In the genomic region with DNA sequence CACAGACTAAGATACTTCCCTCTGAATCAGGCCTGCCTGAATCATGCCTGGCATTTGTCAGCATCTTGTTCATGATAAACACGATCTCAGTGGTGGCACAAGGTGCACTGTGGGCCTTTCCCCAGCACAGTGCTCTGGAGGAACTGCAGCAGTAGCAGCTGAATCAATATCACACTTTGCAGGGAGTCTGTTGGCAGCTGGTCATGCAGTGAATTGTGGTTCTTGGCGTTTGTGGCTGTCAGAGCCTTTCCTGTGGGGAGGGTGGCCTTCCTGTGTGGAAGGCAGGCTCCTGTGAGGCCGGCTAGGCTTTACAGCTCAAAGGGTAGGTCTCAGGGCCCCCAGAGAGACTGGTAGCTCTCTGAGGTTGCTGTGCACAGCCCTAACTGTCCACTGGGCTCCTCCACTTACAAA, we compare ENCODE assay signal across 11 cellular contexts. TPM values are rescaled to one million over a fixed set of nuclear protein-coding genes. Genes with fewer than 3 reads are reported as not detected.
A peak's percentile ranks its signal among the peaks of the same experiment; 100 is the strongest.
DNase-seq lines count a peak whose midpoint lies in the region; ATAC-seq and TF ChIP-seq lines count a peak whose summit lies in the region.
"Had no signal": no experiment of that assay in that cellular context is flagged by ENCODE, and none has a peak within 500 bp of the region (broad histone marks: within the 10 kb centered on the region; RNA-seq: fewer than 3 reads in every experiment).

No MANE protein-coding gene starts in this region.

- ATAC-seq in HG02623 (IDR thresholded peaks at IDR 0.05; ENCODE audit: unreplicated experiment) (no peak), GM19455 (IDR thresholded peaks at IDR 0.05; ENCODE audit: unreplicated experiment) (no peak)

- peaks cover 73% of the 10 kb centered on the region for H3K4me1 Mint-ChIP-seq in chondrocyte (ENCODE audit: low read depth)
- H3K4me1 Mint-ChIP-seq: IgD-negative memory B cell had no signal

- H3K9me3 Mint-ChIP-seq in chondrocyte (ENCODE audit: low read depth): peaks cover 5% of the 10 kb centered on the region
- H3K9me3 Mint-ChIP-seq: IgD-negative memory B cell had no signal

- no peaks in the 10 kb centered on the region for H3K36me3 Mint-ChIP-seq in chondrocyte (ENCODE audit: low read depth)
- H3K36me3 Mint-ChIP-seq: IgD-negative memory B cell had no signal

- DNase-seq in NCI-H2171 treated with DMSO at 0.1 percent for 48 hours (lab: John Stamatoyannopoulos, UW) (peak; percentile 53), NCI-H2171 (lab: John Stamatoyannopoulos, UW) (no peak), NCI-H345 treated with DMSO at 0.1 percent for 48 hours (lab: John Stamatoyannopoulos, UW; ENCODE audit: unreplicated experiment) (peak; percentile 47), chondrocyte (ENCODE audit: low spot score) (no peak), pulmonary artery endothelial cell (ENCODE audit: low read depth, low spot score) (peak; percentile 37), hippocampal formation (lab: John Stamatoyannopoulos, UW) (no peak)
- DNase-seq: erythroblast, nephron progenitor cell had no signal

- peaks cover 3% of the 10 kb centered on the region for H3K27me3 Mint-ChIP-seq in chondrocyte (ENCODE audit: low read depth)

- H3K4me3 Mint-ChIP-seq in chondrocyte (ENCODE audit: unreplicated experiment): no peak overlapping the region
- H3K4me3 Mint-ChIP-seq: nephron progenitor cell had no signal

- no peak for TF ChIP-seq CTCF in chondrocyte (IDR thresholded peaks at IDR 0.05)

- H3K27ac Mint-ChIP-seq in chondrocyte (ENCODE audit: unreplicated experiment): peak overlapping the region; percentile 52
- H3K27ac Mint-ChIP-seq: IgD-negative memory B cell, nephron progenitor cell had no signal

RNA-seq across cellular contexts. Expression of gene TLE3, which starts 54.4 kb away (rescaled TPM):
- 36.9 to 53.4 TPM (median 51.3 TPM) in 3 replicates for total RNA-seq in chondrocyte
- 25.6 and 27.7 TPM in 2 replicates for total RNA-seq in pulmonary artery endothelial cell

Comparison
In these comparisons a context has a peak if more than half of its experiments do, and no peak if none do; other contexts are left out.
1. DNase-seq: peak in NCI-H2171 treated with DMSO at 0.1 percent for 48 hours (single experiment), NCI-H345 treated with DMSO at 0.1 percent for 48 hours (single experiment) and pulmonary artery endothelial cell (single experiment); none in NCI-H2171 (single experiment), chondrocyte (single experiment) and hippocampal formation (0 of 2).